In the genomic region with DNA sequence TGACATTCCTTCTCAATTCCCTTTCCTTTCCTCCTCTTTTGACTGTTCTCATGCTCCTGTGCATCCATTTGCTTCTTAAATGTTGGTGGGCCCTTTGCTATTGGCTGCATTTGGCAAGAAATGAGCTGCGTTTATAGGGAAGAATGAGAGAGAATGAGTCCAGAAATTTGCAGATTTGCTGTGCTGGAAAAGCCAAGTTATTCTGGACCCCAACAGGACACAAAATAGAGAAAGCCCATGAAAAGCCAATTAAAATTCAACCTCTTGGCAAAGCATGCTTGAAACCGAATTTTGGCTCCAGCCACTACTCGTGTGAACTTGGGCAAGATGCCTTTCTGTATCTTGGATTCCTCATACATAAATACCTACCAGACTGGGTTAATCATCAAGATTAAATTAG, we compare ENCODE assay signal across 11 cellular contexts. TPM values are rescaled to one million over a fixed set of nuclear protein-coding genes. Genes with fewer than 3 reads are reported as not detected.
A peak's percentile ranks its signal among the peaks of the same experiment; 100 is the strongest.
DNase-seq lines count a peak whose midpoint lies in the region; ATAC-seq, FAIRE-seq and TF ChIP-seq lines count a peak whose summit lies in the region.
"Had no signal": no experiment of that assay in that cellular context is flagged by ENCODE, and none has a peak within 500 bp of the region (broad histone marks: within the 10 kb centered on the region; RNA-seq: fewer than 3 reads in every experiment).

No MANE protein-coding gene starts in this region.

- H2AFZ ChIP-seq in endothelial cell of umbilical vein (ENCODE audit: low read depth, low read length): no peak overlapping the region

- no peak for TF ChIP-seq POLR2A in endothelial cell of umbilical vein (IDR thresholded peaks at IDR 0.05; ENCODE audit: low read depth, low read length)

- CTCF ChIA-PET in endothelial cell of umbilical vein (lab: Charles Lee): no interaction called here

- H3K36me3 Mint-ChIP-seq in T-helper 1 cell treated with Interleukin-12 subunit alpha and Interleukin-12 subunit beta and Interleukin-4 antibody, amounts not matched to agents 30 μg/mL and 1 μg/mL, for 36 hours (ENCODE audit: low read depth): peaks cover 11% of the 10 kb centered on the region

- H3K27me3 ChIP-seq in SJCRH30 (no peaks in the 10 kb centered on the region), endothelial cell of umbilical vein (ENCODE audit: control insufficient read depth in 2 of 2, insufficient read depth in 2 of 2, low read length in 2 of 2) (no peaks in the 10 kb centered on the region), psoas muscle (ENCODE audit: insufficient read depth in 3 of 3, low read length in 2 of 3) (no peaks in the 10 kb centered on the region)

- no peaks in the 10 kb centered on the region for H3K9me3 Mint-ChIP-seq in T-helper 1 cell treated with Interleukin-12 subunit alpha and Interleukin-12 subunit beta and Interleukin-4 antibody, amounts not matched to agents 30 μg/mL and 1 μg/mL, for 36 hours

- DNase-seq in T-helper 1 cell (no peak), SJCRH30 (no peak), endothelial cell of umbilical vein (ENCODE audit: low read depth, low spot score) (no peak), psoas muscle (no peak), D341Med (ENCODE audit: low spot score) (no peak)
- DNase-seq: 8988T; activated CD4-positive, alpha-beta T cell treated with anti-CD3 and anti-CD28 coated beads, Interleukin-2, amount 50 U/mL, for 4 hours; transverse colon had no signal

- H3K9me3 ChIP-seq in SJCRH30 (replicated peaks) (no peaks in the 10 kb centered on the region), endothelial cell of umbilical vein (replicated peaks; ENCODE audit: control insufficient read depth, insufficient read depth, low read length) (no peaks in the 10 kb centered on the region), psoas muscle (no peaks in the 10 kb centered on the region)
- H3K9me3 ChIP-seq: transverse colon had no signal

- POLR2A ChIA-PET in endothelial cell of umbilical vein (lab: Charles Lee): no interaction called here

- H3K79me2 ChIP-seq in endothelial cell of umbilical vein (ENCODE audit: control insufficient read depth, insufficient read depth, low read length): peaks cover 7% of the 10 kb centered on the region

- H3K27ac ChIP-seq in SJCRH30 (no peak overlapping the region), endothelial cell of umbilical vein (ENCODE audit: insufficient read depth, low read depth, low read length) (no peak overlapping the region), psoas muscle (peak overlapping the region; percentile 95)

- intact Hi-C loops in endothelial cell of umbilical vein (cut with micrococcal nuclease): no loop called here
- intact Hi-C loops in psoas muscle (cut with DNase I): no loop called here

- ATAC-seq in psoas muscle: no peak
- ATAC-seq in HG03469 (IDR thresholded peaks at IDR 0.05; ENCODE audit: unreplicated experiment): no peak
- ATAC-seq in GM21390 (IDR thresholded peaks at IDR 0.05; ENCODE audit: unreplicated experiment): no peak

- dilution Hi-C loops in endothelial cell of umbilical vein (cut with MboI; ENCODE audit: extremely low pct_ligation_motif_present, low sequenced_read_pairs): no loop called here

- H3K4me1 ChIP-seq in SJCRH30 (peaks cover 18% of the 10 kb centered on the region), endothelial cell of umbilical vein (ENCODE audit: control insufficient read depth, extremely low read depth, insufficient read depth, low read length) (peaks cover 10% of the 10 kb centered on the region), psoas muscle (peaks cover 13% of the 10 kb centered on the region)

- BruUV-seq in endothelial cell of umbilical vein (replicated peaks; lab: Mats Ljungman, UMichigan): TSS peak; percentile 71

- H3K4me3 ChIP-seq in SJCRH30 (peak overlapping the region; percentile 92), endothelial cell of umbilical vein (replicated peaks in 1 of 3; ENCODE audit: insufficient read depth in 1 of 3, low read depth in 1 of 3, low read length in 3 of 3) (no peak overlapping the region), psoas muscle (peak overlapping the region; percentile 99)

- peaks cover 43% of the 10 kb centered on the region for H3K4me1 Mint-ChIP-seq in T-helper 1 cell treated with Interleukin-12 subunit alpha and Interleukin-12 subunit beta and Interleukin-4 antibody, amounts not matched to agents 30 μg/mL and 1 μg/mL, for 36 hours (ENCODE audit: low read depth)

- WGBS in psoas muscle, 3 donors: 48 to 56% (median 48%) methylated on average over 3 of the region's 3 CpGs

- H3K4me2 ChIP-seq in endothelial cell of umbilical vein (ENCODE audit: insufficient read depth, low read length): peak overlapping the region; percentile 76

- no peaks in the 10 kb centered on the region for H4K20me1 ChIP-seq in endothelial cell of umbilical vein (replicated peaks; ENCODE audit: control insufficient read depth, extremely low read depth, insufficient read depth, low read length)

- FAIRE-seq in endothelial cell of umbilical vein (lab: Jason Lieb, UNC): no peak

- TF ChIP-seq CTCF in endothelial cell of umbilical vein (IDR thresholded peaks at IDR 0.05; ENCODE audit: extremely low read depth in 1 of 2, insufficient read depth in 1 of 2, low read depth in 1 of 2, low read length in 2 of 2) (no peak), psoas muscle (IDR thresholded peaks at IDR 0.05) (no peak)

- peak overlapping the region; percentile 16 for H3K27ac Mint-ChIP-seq in T-helper 1 cell treated with Interleukin-12 subunit alpha and Interleukin-12 subunit beta and Interleukin-4 antibody, amounts not matched to agents 30 μg/mL and 1 μg/mL, for 36 hours

- peak overlapping the region; percentile 97 for H3K4me3 Mint-ChIP-seq in T-helper 1 cell treated with Interleukin-12 subunit alpha and Interleukin-12 subunit beta and Interleukin-4 antibody, amounts not matched to agents 30 μg/mL and 1 μg/mL, for 36 hours

- H3K27me3 Mint-ChIP-seq in T-helper 1 cell treated with Interleukin-12 subunit alpha and Interleukin-12 subunit beta and Interleukin-4 antibody, amounts not matched to agents 30 μg/mL and 1 μg/mL, for 36 hours (ENCODE audit: low read depth): peaks cover 21% of the 10 kb centered on the region

- H3K36me3 ChIP-seq in SJCRH30 (peaks cover under 1% of the 10 kb centered on the region; the same call in 1 of the 2 replicates), endothelial cell of umbilical vein (ENCODE audit: control insufficient read depth in 2 of 2, extremely low read depth in 1 of 2, insufficient read depth in 2 of 2, low read length in 2 of 2) (peaks cover 0 to under 1% of the 10 kb centered on the region in 2 experiments), psoas muscle (ENCODE audit: insufficient read depth in 1 of 2, low read depth in 1 of 2) (peaks cover 0 to 3% of the 10 kb centered on the region in 2 donors)
- H3K36me3 ChIP-seq: transverse colon had no signal

- H3K9me1 ChIP-seq in endothelial cell of umbilical vein (replicated peaks; ENCODE audit: control insufficient read depth, extremely low read depth, insufficient read depth, low read length): no peaks in the 10 kb centered on the region

- H3K9ac ChIP-seq in endothelial cell of umbilical vein (replicated peaks; ENCODE audit: extremely low read depth, insufficient read depth, low read length): no peak overlapping the region

TF ChIP-seq in endothelial cell of umbilical vein, 7 proteins besides CTCF, POLR2A, EP300 and RAD21:
- TF ChIP-seq POLR2AphosphoS5 (IDR thresholded peaks at IDR 0.05; ENCODE audit: insufficient read depth, low read depth, low read length) (no peak), MYC (IDR thresholded peaks at IDR 0.05; ENCODE audit: low read depth, low read length) (no peak), JUN (IDR thresholded peaks at IDR 0.05; ENCODE audit: borderline replicate concordance, insufficient read depth, insufficient read length, low read depth) (no peak)
- TF ChIP-seq, protein P1, sequence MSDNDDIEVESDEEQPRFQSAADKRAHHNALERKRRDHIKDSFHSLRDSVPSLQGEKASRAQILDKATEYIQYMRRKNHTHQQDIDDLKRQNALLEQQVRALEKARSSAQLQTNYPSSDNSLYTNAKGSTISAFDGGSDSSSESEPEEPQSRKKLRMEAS (IDR thresholded peaks at IDR 0.05; ENCODE audit: insufficient read depth, insufficient read length): no peak

RNA-seq across cellular contexts. Expression of a gene that starts 1.3 kb away (rescaled TPM):
- total RNA-seq in SJCRH30 (2014; rRNA removed; shearing (Covaris generic)): 35.9 and 36.7 TPM in 2 replicates
- total RNA-seq in endothelial cell of umbilical vein: 28.6 and 32.7 TPM in 2 replicates
- 22.6 and 24.5 TPM in 2 replicates for polyA plus RNA-seq in endothelial cell of umbilical vein
- 18.0 and 18.2 TPM in 2 replicates for polyA plus RNA-seq in endothelial cell of umbilical vein (2011; cell fraction: cytosol; rRNA removed)
- 23.5 and 29.6 TPM in 2 replicates for polyA plus RNA-seq in endothelial cell of umbilical vein (2011; cell fraction: nucleus; rRNA removed)
- polyA plus RNA-seq in endothelial cell of umbilical vein (2012): 16.8 and 18.3 TPM in 2 replicates
- polyA minus RNA-seq in endothelial cell of umbilical vein: 22.7 and 26.7 TPM in 2 replicates
- polyA minus RNA-seq in endothelial cell of umbilical vein (2011; cell fraction: cytosol; rRNA and poly(A)+ RNA removed): 15.9 TPM
- 15.7 and 21.2 TPM in 2 replicates for polyA minus RNA-seq in endothelial cell of umbilical vein (2011; cell fraction: nucleus; rRNA and poly(A)+ RNA removed)
- total RNA-seq in psoas muscle: 10 to 100 TPM in 1 of 4 donors, 1 to 10 TPM in 3; 4.8 to 10.1 (median 7.4) TPM
- polyA plus RNA-seq in psoas muscle: 1 to 10 TPM; 4.6 to 8.8 (median 6.5) TPM

RNA-seq across cellular contexts. Expression of a gene that starts 40.6 kb away (rescaled TPM):
- 2.6 and 3.1 TPM in 2 replicates for total RNA-seq in SJCRH30 (2014; rRNA removed; shearing (Covaris generic))
- total RNA-seq in endothelial cell of umbilical vein: not detected in 2 replicates
- polyA plus RNA-seq in endothelial cell of umbilical vein: not detected in 2 replicates
- polyA plus RNA-seq in endothelial cell of umbilical vein (2011; cell fraction: cytosol; rRNA removed): not detected in 2 replicates
- polyA plus RNA-seq in endothelial cell of umbilical vein (2011; cell fraction: nucleus; rRNA removed): not detected in 2 replicates
- polyA plus RNA-seq in endothelial cell of umbilical vein (2012): not detected in 2 replicates
- polyA minus RNA-seq in endothelial cell of umbilical vein: not detected in 2 replicates
- polyA minus RNA-seq in endothelial cell of umbilical vein (2011; cell fraction: cytosol; rRNA and poly(A)+ RNA removed): not detected
- not detected in 2 replicates for polyA minus RNA-seq in endothelial cell of umbilical vein (2011; cell fraction: nucleus; rRNA and poly(A)+ RNA removed)
- under 1 TPM in 3 of 4 donors, not detected in 1; 0.17 to 0.32 (median 0.22) TPM for total RNA-seq in psoas muscle
- under 1 TPM; 0.04 to 0.14 (median 0.12) TPM for polyA plus RNA-seq in psoas muscle

Comparison
In these comparisons a context has a peak if more than half of its experiments do, and no peak if none do; other contexts are left out.
1. H3K4me3 ChIP-seq: peak in SJCRH30 (single experiment) and psoas muscle (single experiment); none in endothelial cell of umbilical vein (0 of 3).